In genomic region chr11:112762686-112763048, GRCh38 we compare ENCODE assay signal across 16 cellular contexts.
DNase-seq lines count a peak whose midpoint lies in the region; ATAC-seq lines count a peak whose summit lies in the region.
"Had no signal": no experiment of that assay in that cellular context is flagged by ENCODE, and none has a peak within 500 bp of the region (broad histone marks: within the 10 kb centered on the region; RNA-seq: fewer than 3 reads in every experiment).

No MANE protein-coding gene starts in this region.

- ATAC-seq in HG03432 (IDR thresholded peaks at IDR 0.05; ENCODE audit: unreplicated experiment) (peak; percentile 25), HG03565 (IDR thresholded peaks at IDR 0.05; ENCODE audit: unreplicated experiment) (no peak), GM21381 (IDR thresholded peaks at IDR 0.05; ENCODE audit: unreplicated experiment) (no peak)
- ATAC-seq: Panc1 had no signal

- DNase-seq in DMS153 (lab: John Stamatoyannopoulos, UW): peak; percentile 32
- peak; percentile 61 for DNase-seq in RPMI8226
- peak; percentile 22 for DNase-seq in midbrain (lab: John Stamatoyannopoulos, UW)
- DNase-seq in effector CD8-positive, alpha-beta T cell (lab: John Stamatoyannopoulos, UW): no peak
- DNase-seq: AML-193, DND-41, GM23248, NCI-H1105 treated with DMSO at 0.1 percent for 48 hours, NCI-H1694, NCI-H524 treated with DMSO at 0.1 percent for 48 hours, SW 1271, T-helper 2 cell had no signal
